ENCODE assay signal across 9 cellular contexts in genomic region chr6:31558631-31559500, GRCh38. TPM values are rescaled to one million over a fixed set of nuclear protein-coding genes. Genes with fewer than 3 reads are reported as not detected.
DNase-seq lines count a peak whose midpoint lies in the region; ATAC-seq, FAIRE-seq and TF ChIP-seq lines count a peak whose summit lies in the region.
"Had no signal": no experiment of that assay in that cellular context is flagged by ENCODE, and none has a peak within 500 bp of the region (broad histone marks: within the 10 kb centered on the region; RNA-seq: fewer than 3 reads in every experiment).

No MANE protein-coding gene starts in this region.

- POLR2A ChIA-PET in activated CD4-positive, alpha-beta memory T cell treated with anti-CD3 and anti-CD28 coated beads, Interleukin-2, amount 10 ng/mL, durations not matched to agents 7 days and 5 days (lab: Charles Lee): interaction anchor here (0.7 to 34.7 kb wide), 13 partner anchors 8 to 179 kb away, joined by 3 to 1578 read pairs (median 5); partner anchors contain the start of genes ATP6V1G2, BAG6, C6orf47 and DDX39B

- DNase-seq in AML-193 (lab: John Stamatoyannopoulos, UW): peak; percentile 99 to 100
- peak; percentile 84 for DNase-seq in Jurkat, Clone E6-1 (ENCODE audit: low read depth, low spot score)
- DNase-seq in activated CD4-positive, alpha-beta memory T cell treated with anti-CD3 and anti-CD28 coated beads, Interleukin-2, amount 10 ng/mL, durations not matched to agents 7 days and 5 days: peak; percentile 69
- DNase-seq in fibroblast of peridontal ligament (ENCODE audit: extremely low read depth): peak; percentile 18
- no peak for DNase-seq in sciatic nerve (ENCODE audit: low spot score)
- DNase-seq in D721Med (ENCODE audit: insufficient read length, low spot score): no peak
- no peak for DNase-seq in NCI-H1417 (lab: John Stamatoyannopoulos, UW)

- CTCF ChIA-PET in activated CD4-positive, alpha-beta memory T cell treated with anti-CD3 and anti-CD28 coated beads, Interleukin-2, amount 10 ng/mL, durations not matched to agents 7 days and 5 days (lab: Charles Lee): interaction anchor here (0.6 to 24.6 kb wide), 7 partner anchors 9 to 39 kb away, joined by 3 to 751 read pairs (median 10); partner anchors contain the start of genes LTB, NCR3 and TNF

- peak overlapping the region; percentile 66 for H3K4me3 Mint-ChIP-seq in activated CD4-positive, alpha-beta memory T cell treated with anti-CD3 and anti-CD28 coated beads, Interleukin-2, amount 10 ng/mL, durations not matched to agents 7 days and 5 days

- no peaks in the 10 kb centered on the region for H3K9me3 Mint-ChIP-seq in activated CD4-positive, alpha-beta memory T cell treated with anti-CD3 and anti-CD28 coated beads, Interleukin-2, amount 10 ng/mL, durations not matched to agents 7 days and 5 days

- ATAC-seq in sciatic nerve: peak; percentile 77
- no peak for ATAC-seq in GM19452 (IDR thresholded peaks at IDR 0.05; ENCODE audit: unreplicated experiment)
- ATAC-seq: body of pancreas had no signal

- intact Hi-C loops in sciatic nerve (cut with DNase I): no loop called here

- H3K4me3 ChIP-seq in Jurkat, Clone E6-1 (ENCODE audit: low read length): peak overlapping the region; percentile 44
- H3K4me3 ChIP-seq: body of pancreas had no signal

- H3K27me3 Mint-ChIP-seq in activated CD4-positive, alpha-beta memory T cell treated with anti-CD3 and anti-CD28 coated beads, Interleukin-2, amount 10 ng/mL, durations not matched to agents 7 days and 5 days: peaks cover 22% of the 10 kb centered on the region

- no peak for TF ChIP-seq CTCF in D721Med (IDR thresholded peaks at IDR 0.05; ENCODE audit: insufficient read depth, missing control alignments)

- peak overlapping the region; percentile 61 for H3K27ac Mint-ChIP-seq in activated CD4-positive, alpha-beta memory T cell treated with anti-CD3 and anti-CD28 coated beads, Interleukin-2, amount 10 ng/mL, durations not matched to agents 7 days and 5 days

- no peak for FAIRE-seq in D721Med (lab: Jason Lieb, UNC)

- peaks cover 68% of the 10 kb centered on the region for H3K4me1 Mint-ChIP-seq in activated CD4-positive, alpha-beta memory T cell treated with anti-CD3 and anti-CD28 coated beads, Interleukin-2, amount 10 ng/mL, durations not matched to agents 7 days and 5 days

- peaks cover 53% of the 10 kb centered on the region for H3K36me3 Mint-ChIP-seq in activated CD4-positive, alpha-beta memory T cell treated with anti-CD3 and anti-CD28 coated beads, Interleukin-2, amount 10 ng/mL, durations not matched to agents 7 days and 5 days (ENCODE audit: low read depth)

RNA-seq across cellular contexts. Expression of gene NFKBIL1, which starts 11.5 kb away (rescaled TPM):
- 20.9 TPM for polyA plus RNA-seq in Jurkat, Clone E6-1 (2012; ENCODE audit: insufficient read depth, insufficient read length)
- 10 to 100 TPM; 22.8 to 23.6 TPM for total RNA-seq in activated CD4-positive, alpha-beta memory T cell treated with anti-CD3 and anti-CD28 coated beads, Interleukin-2, amount 10 ng/mL, durations not matched to agents 7 days and 5 days
- 23.0 TPM for total RNA-seq in sciatic nerve

RNA-seq across cellular contexts. Expression of gene ATP6V1G2, which starts 12.5 kb away (rescaled TPM):
- polyA plus RNA-seq in Jurkat, Clone E6-1 (2012; ENCODE audit: insufficient read depth, insufficient read length): 3.4 TPM
- 1 to 10 TPM; 2.7 to 3.8 TPM for total RNA-seq in activated CD4-positive, alpha-beta memory T cell treated with anti-CD3 and anti-CD28 coated beads, Interleukin-2, amount 10 ng/mL, durations not matched to agents 7 days and 5 days
- 4.8 TPM for total RNA-seq in sciatic nerve

RNA-seq across cellular contexts. Expression of gene LTA, which starts 13.2 kb away (rescaled TPM):
- 6.4 TPM for polyA plus RNA-seq in Jurkat, Clone E6-1 (2012; ENCODE audit: insufficient read depth, insufficient read length)
- 10 to 100 TPM; 37.2 to 38.4 TPM for total RNA-seq in activated CD4-positive, alpha-beta memory T cell treated with anti-CD3 and anti-CD28 coated beads, Interleukin-2, amount 10 ng/mL, durations not matched to agents 7 days and 5 days
- 0.27 TPM for total RNA-seq in sciatic nerve
- total RNA-seq: body of pancreas had no signal

RNA-seq across cellular contexts. Expression of gene TNF, which starts 16.5 kb away (rescaled TPM):
- polyA plus RNA-seq in Jurkat, Clone E6-1 (2012; ENCODE audit: insufficient read depth, insufficient read length): not detected
- 100 to 1,000 TPM; 124 to 130 TPM for total RNA-seq in activated CD4-positive, alpha-beta memory T cell treated with anti-CD3 and anti-CD28 coated beads, Interleukin-2, amount 10 ng/mL, durations not matched to agents 7 days and 5 days
- 0.40 TPM for total RNA-seq in sciatic nerve

RNA-seq across cellular contexts. Expression of gene DDX39B, which starts 17.1 kb away (rescaled TPM):
- polyA plus RNA-seq in Jurkat, Clone E6-1 (2012; ENCODE audit: insufficient read depth, insufficient read length): 606 TPM
- total RNA-seq in activated CD4-positive, alpha-beta memory T cell treated with anti-CD3 and anti-CD28 coated beads, Interleukin-2, amount 10 ng/mL, durations not matched to agents 7 days and 5 days: 100 to 1,000 TPM; 427 to 434 TPM
- total RNA-seq in sciatic nerve: 258 TPM

Comparison
In these comparisons a context has a peak if more than half of its experiments do, and no peak if none do; other contexts are left out.
1. DNase-seq: peak in AML-193 (2 of 2), Jurkat, Clone E6-1 (single experiment), activated CD4-positive, alpha-beta memory T cell treated with anti-CD3 and anti-CD28 coated beads, Interleukin-2, amount 10 ng/mL, durations not matched to agents 7 days and 5 days (single experiment) and fibroblast of peridontal ligament (single experiment); none in sciatic nerve (single experiment), D721Med (single experiment) and NCI-H1417 (0 of 3).
2. RNA of gene LTA, which starts 13.2 kb away (total RNA-seq): 37.2 to 38.4 TPM in activated CD4-positive, alpha-beta memory T cell treated with anti-CD3 and anti-CD28 coated beads, Interleukin-2, amount 10 ng/mL, durations not matched to agents 7 days and 5 days; 0.27 TPM in sciatic nerve (single experiment); every median in the first group is over 10 times any median in the second.